Comparison of ENCODE assay signal across 8 cellular contexts in genomic region chr12:130162267-130162666, GRCh38. TPM values are rescaled to one million over a fixed set of nuclear protein-coding genes. Genes with fewer than 3 reads are reported as not detected.
DNase-seq lines count a peak whose midpoint lies in the region; ATAC-seq, FAIRE-seq and TF ChIP-seq lines count a peak whose summit lies in the region.

Gene FZD10 (plus strand): TSS chr12:130162464. CDS start chr12:130162943, 479 bp downstream.

- H3K79me2 ChIP-seq in smooth muscle cell (ENCODE audit: low read depth), result no peaks in the 10 kb centered on the region

- no peak for FAIRE-seq in GM12892 (lab: Jason Lieb, UNC)

- under 1% methylated on average over 22 of the region's 51 CpGs for WGBS in smooth muscle cell (ENCODE audit: low lambda C conversion rate)

- no peak for TF ChIP-seq POLR2A in GM12892 (IDR thresholded peaks at IDR 0.05; ENCODE audit: low read depth, low read length)

- H3K27me3 ChIP-seq in iPS-18a (ENCODE audit: control insufficient read depth, insufficient read depth, low read length), result peaks cover 91% of the 10 kb centered on the region
- peaks cover 94% of the 10 kb centered on the region for H3K27me3 ChIP-seq in smooth muscle cell (ENCODE audit: low read depth)

- TF ChIP-seq CTCF in smooth muscle cell (IDR thresholded peaks at IDR 0.05; ENCODE audit: borderline replicate concordance, insufficient read depth, poor library complexity, severe bottlenecking), result no peak

- H3K9ac ChIP-seq in iPS-18a (ENCODE audit: low read length) (peak within 1 kb of the TSS; percentile 29), smooth muscle cell (ENCODE audit: low read depth) (no peak within 1 kb of the TSS)

- peak within 1 kb of the TSS; percentile 54 for H2AFZ ChIP-seq in smooth muscle cell (ENCODE audit: low read depth)

- peak within 1 kb of the TSS; percentile 58 for H3K4me3 ChIP-seq in iPS-18a (ENCODE audit: low read length)
- peak within 1 kb of the TSS; percentile 56 for H3K4me3 ChIP-seq in smooth muscle cell

- H3F3A ChIP-seq in smooth muscle cell (ENCODE audit: low read depth), result no peaks in the 10 kb centered on the region

- peak; percentile 17 for DNase-seq in H4 (ENCODE audit: low spot score)
- DNase-seq in activated naive CD4-positive, alpha-beta T cell treated with anti-CD3 and anti-CD28 coated beads, Interleukin-2, amount 50 U/mL, for 16 hours, result peak; percentile 29
- no peak for DNase-seq in smooth muscle cell (lab: John Stamatoyannopoulos, UW; ENCODE audit: unreplicated experiment)
- no peak for DNase-seq in cerebellar nuclear complex (lab: John Stamatoyannopoulos, UW)
- DNase-seq in GM12892 (ENCODE audit: insufficient read length), result no peak
- DNase-seq in NCI-H345 (lab: John Stamatoyannopoulos, UW), result no peak

- peaks cover 55% of the 10 kb centered on the region for H3K4me1 ChIP-seq in iPS-18a (ENCODE audit: control insufficient read depth, low read depth, low read length)
- H3K4me1 ChIP-seq in smooth muscle cell (ENCODE audit: low read depth), result peaks cover 8% of the 10 kb centered on the region

- no peaks in the 10 kb centered on the region for H4K20me1 ChIP-seq in smooth muscle cell (ENCODE audit: low read depth)

- H3K36me3 ChIP-seq in iPS-18a (ENCODE audit: control insufficient read depth, low read depth, low read length), result no peaks in the 10 kb centered on the region
- H3K36me3 ChIP-seq in smooth muscle cell (ENCODE audit: low read depth), result no peaks in the 10 kb centered on the region

- H3K9me3 ChIP-seq in iPS-18a (ENCODE audit: control insufficient read depth, low read depth, low read length), result no peaks in the 10 kb centered on the region
- no peaks in the 10 kb centered on the region for H3K9me3 ChIP-seq in smooth muscle cell (replicated peaks; ENCODE audit: low read depth)

- no peak for ATAC-seq in HG03520 (IDR thresholded peaks at IDR 0.05; ENCODE audit: unreplicated experiment)

- no peak within 1 kb of the TSS for H3K27ac ChIP-seq in iPS-18a (ENCODE audit: low read length)
- H3K27ac ChIP-seq in smooth muscle cell (ENCODE audit: low read depth), result no peak within 1 kb of the TSS

- peak within 1 kb of the TSS; percentile 94 for H3K4me2 ChIP-seq in smooth muscle cell

RNA-seq across cellular contexts. Expression of gene FZD10, which starts in this region (rescaled TPM):
- 0.04 and 0.19 TPM in 2 replicates for total RNA-seq in H4 (2014; rRNA removed; shearing (Covaris generic))
- total RNA-seq in smooth muscle cell, result 1.6 and 1.7 TPM in 2 replicates
- polyA plus RNA-seq in smooth muscle cell, result 1.3 and 1.9 TPM in 2 replicates
- not detected for polyA plus RNA-seq in GM12892 (2012; ENCODE audit: missing spikeins)

Comparison
In these comparisons a context has a peak if more than half of its experiments do, and no peak if none do; other contexts are left out.
1. Peak in DNase-seq in H4; RNA of the gene not detected or under 1 TPM.